ENCODE assay signal across 30 cellular contexts in genomic region chr3:23793528-23794134, GRCh38.
"Had no signal": no experiment of that assay in that cellular context is flagged by ENCODE, and none has a peak within 500 bp of the region (broad histone marks: within the 10 kb centered on the region; RNA-seq: fewer than 3 reads in every experiment).

No MANE protein-coding gene starts in this region.

- ATAC-seq: activated CD4-positive, CD25-positive, alpha-beta regulatory T cell treated with anti-CD3 and anti-CD28 coated beads, Interleukin-2, amount 50 U/mL, for 24 hours; esophagus mucosa; T-helper 17 cell had no signal

- H3K4me1 Mint-ChIP-seq: activated B cell treated with CpG ODN at 0.5 μM for 24 hours; central memory CD8-positive, alpha-beta T cell; endodermal cell had no signal

- H3K27ac ChIP-seq: ascending aorta, brain microvascular endothelial cell, coronary artery, dorsolateral prefrontal cortex, WERI-Rb-1 had no signal

- H3K9me3 ChIP-seq: ascending aorta had no signal

- H3K9me3 Mint-ChIP-seq: activated B cell treated with CpG ODN at 0.5 μM for 24 hours; activated CD4-positive, alpha-beta memory T cell treated with anti-CD3 and anti-CD28 coated beads, Interleukin-2, amount 10 ng/mL, durations not matched to agents 7 days and 5 days; activated CD4-positive, alpha-beta T cell treated with anti-CD3 and anti-CD28 coated beads, Interleukin-2, amount 10 ng/mL, durations not matched to agents 24 days and 14 days; activated naive CD4-positive, alpha-beta T cell treated with anti-CD3 and anti-CD28 coated beads, Interleukin-2, amount 10 ng/mL, durations not matched to agents 7 days and 5 days; activated naive CD4-positive, alpha-beta T cell treated with anti-CD3 and anti-CD28 coated beads, Interleukin-2, amount 50 U/mL, for 72 hours; activated naive CD8-positive, alpha-beta T cell treated with anti-CD3 and anti-CD28 coated beads, Interleukin-2, amount 10 ng/mL, durations not matched to agents 7 days and 5 days; activated T-cell treated with anti-CD3 and anti-CD28 coated beads, Interleukin-2, amount 50 U/mL, for 4 hours; activated T-helper 1 cell treated with anti-CD3 and anti-CD28 coated beads, Interleukin-12 subunit alpha, Interleukin-12 subunit beta, Interleukin-2, Interleukin-4 antibody, amounts not matched to agents 30 ng/mL and 10 ng/mL and 1 ng/mL, durations not matched to agents 14 hours and 24 hours and 36 hours; central memory CD8-positive, alpha-beta T cell; dendritic cell treated with granulocyte-macrophage colony-stimulating factor and Interleukin-4, amounts not matched to agents 40 ng/mL and 50 ng/mL, for 4 days; endodermal cell; T-helper 2 cell treated with Interferon-gamma antibody and Interleukin-4, amounts not matched to agents 5 μg/mL and 100 μg/mL, for 36 hours had no signal

- H3K27me3 Mint-ChIP-seq: activated B cell treated with CpG ODN at 0.5 μM for 24 hours had no signal

- H3K4me3 ChIP-seq: ascending aorta, coronary artery, dorsolateral prefrontal cortex had no signal

- H3K4me1 ChIP-seq: ascending aorta had no signal

- DNase-seq: activated B cell treated with CpG ODN at 0.5 μM for 24 hours; activated CD4-positive, alpha-beta memory T cell treated with anti-CD3 and anti-CD28 coated beads, Interleukin-2, amount 10 ng/mL, durations not matched to agents 7 days and 5 days; activated CD4-positive, alpha-beta T cell treated with anti-CD3 and anti-CD28 coated beads, Interleukin-2, amount 10 ng/mL, durations not matched to agents 24 days and 14 days; activated CD8-positive, alpha-beta memory T cell treated with anti-CD3 and anti-CD28 coated beads, Interleukin-2, amount 50 U/mL, for 48 hours; activated gamma-delta T cell; activated naive CD4-positive, alpha-beta T cell; activated naive CD4-positive, alpha-beta T cell treated with anti-CD3 and anti-CD28 coated beads, Interleukin-2, amount 10 ng/mL, durations not matched to agents 7 days and 5 days; activated naive CD8-positive, alpha-beta T cell treated with anti-CD3 and anti-CD28 coated beads, Interleukin-2, amount 10 ng/mL, durations not matched to agents 7 days and 5 days; activated T-cell treated with anti-CD3 and anti-CD28 coated beads, Interleukin-2, amount 50 U/mL, for 4 hours; brain microvascular endothelial cell; dorsolateral prefrontal cortex; effector memory CD4-positive, alpha-beta T cell; endodermal cell; foreskin fibroblast; head of caudate nucleus; T-helper 1 cell; T-helper 17 cell; T1000; WERI-Rb-1 had no signal

- H3K36me3 ChIP-seq: ascending aorta, brain microvascular endothelial cell, WERI-Rb-1 had no signal

- H3K4me3 Mint-ChIP-seq: activated B cell treated with CpG ODN at 0.5 μM for 24 hours; activated CD4-positive, alpha-beta memory T cell treated with anti-CD3 and anti-CD28 coated beads, Interleukin-2, amount 10 ng/mL, durations not matched to agents 7 days and 5 days; activated CD4-positive, alpha-beta T cell treated with anti-CD3 and anti-CD28 coated beads, Interleukin-2, amount 10 ng/mL, durations not matched to agents 24 days and 14 days; activated naive CD4-positive, alpha-beta T cell treated with anti-CD3 and anti-CD28 coated beads, Interleukin-2, amount 10 ng/mL, durations not matched to agents 7 days and 5 days; activated naive CD8-positive, alpha-beta T cell treated with anti-CD3 and anti-CD28 coated beads, Interleukin-2, amount 10 ng/mL, durations not matched to agents 7 days and 5 days; activated T-cell treated with anti-CD3 and anti-CD28 coated beads, Interleukin-2, amount 50 U/mL, for 4 hours; activated T-helper 1 cell treated with anti-CD3 and anti-CD28 coated beads, Interleukin-12 subunit alpha, Interleukin-12 subunit beta, Interleukin-2, Interleukin-4 antibody, amounts not matched to agents 30 ng/mL and 10 ng/mL and 1 ng/mL, durations not matched to agents 14 hours and 24 hours and 36 hours; central memory CD8-positive, alpha-beta T cell; dendritic cell treated with granulocyte-macrophage colony-stimulating factor and Interleukin-4, amounts not matched to agents 40 ng/mL and 50 ng/mL, for 4 days; endodermal cell; T-helper 17 cell; T-helper 2 cell treated with Interferon-gamma antibody and Interleukin-4, amounts not matched to agents 5 μg/mL and 100 μg/mL, for 36 hours had no signal

- H3K27ac Mint-ChIP-seq: activated B cell treated with CpG ODN at 0.5 μM for 24 hours; activated CD4-positive, alpha-beta memory T cell treated with anti-CD3 and anti-CD28 coated beads, Interleukin-2, amount 10 ng/mL, durations not matched to agents 7 days and 5 days; activated CD4-positive, alpha-beta T cell treated with anti-CD3 and anti-CD28 coated beads, Interleukin-2, amount 10 ng/mL, durations not matched to agents 24 days and 14 days; activated naive CD4-positive, alpha-beta T cell treated with anti-CD3 and anti-CD28 coated beads, Interleukin-2, amount 10 ng/mL, durations not matched to agents 7 days and 5 days; activated naive CD4-positive, alpha-beta T cell treated with anti-CD3 and anti-CD28 coated beads, Interleukin-2, amount 50 U/mL, for 72 hours; activated naive CD8-positive, alpha-beta T cell treated with anti-CD3 and anti-CD28 coated beads, Interleukin-2, amount 10 ng/mL, durations not matched to agents 7 days and 5 days; activated T-helper 1 cell treated with anti-CD3 and anti-CD28 coated beads, Interleukin-12 subunit alpha, Interleukin-12 subunit beta, Interleukin-2, Interleukin-4 antibody, amounts not matched to agents 30 ng/mL and 10 ng/mL and 1 ng/mL, durations not matched to agents 14 hours and 24 hours and 36 hours; dendritic cell treated with granulocyte-macrophage colony-stimulating factor and Interleukin-4, amounts not matched to agents 40 ng/mL and 50 ng/mL, for 4 days; endodermal cell; T-helper 17 cell; T-helper 2 cell treated with Interferon-gamma antibody and Interleukin-4, amounts not matched to agents 5 μg/mL and 100 μg/mL, for 36 hours had no signal

- H3K27me3 ChIP-seq: ascending aorta, brain microvascular endothelial cell, dorsolateral prefrontal cortex had no signal

- FAIRE-seq: bronchial epithelial cell, frontal cortex had no signal

- H3K36me3 Mint-ChIP-seq: activated naive CD4-positive, alpha-beta T cell treated with anti-CD3 and anti-CD28 coated beads, Interleukin-2, amount 10 ng/mL, durations not matched to agents 7 days and 5 days; activated naive CD4-positive, alpha-beta T cell treated with anti-CD3 and anti-CD28 coated beads, Interleukin-2, amount 50 U/mL, for 72 hours; activated naive CD8-positive, alpha-beta T cell treated with anti-CD3 and anti-CD28 coated beads, Interleukin-2, amount 10 ng/mL, durations not matched to agents 7 days and 5 days had no signal
